ENCODE assay signal across 24 cellular contexts in genomic region chr13:111058796-111059506, GRCh38. TPM values are rescaled to one million over a fixed set of nuclear protein-coding genes. Genes with fewer than 3 reads are reported as not detected.
DNase-seq lines count a peak whose midpoint lies in the region; FAIRE-seq and TF ChIP-seq lines count a peak whose summit lies in the region.
"Had no signal": no experiment of that assay in that cellular context is flagged by ENCODE, and none has a peak within 500 bp of the region (broad histone marks: within the 10 kb centered on the region; RNA-seq: fewer than 3 reads in every experiment).

No MANE protein-coding gene starts in this region.

- 0 out of 2 replicates have a peak overlapping the region, but pooled peaks have one; percentile 61 for H2BK15ac ChIP-seq in H1 (ENCODE audit: low read length)

- H3K4me2 ChIP-seq in PC-9 (no peak overlapping the region), H1 (ENCODE audit: insufficient read depth in 1 of 2, low read depth in 2 of 2, low read length in 2 of 2) (no peak overlapping the region)

- no TSS peak for BruUV-seq in PC-9 (replicated peaks; lab: Mats Ljungman, UMichigan)

- no peaks in the 10 kb centered on the region for H3K23me2 ChIP-seq in H1 (ENCODE audit: low read depth, low read length)

- 90% methylated on average over 5 of the region's 5 CpGs; no CpG with 5 or more reads in 1 of the 2 experiments for WGBS in H1 (ENCODE audit: extremely low coverage in 1 of 2, insufficient coverage in 1 of 2, insufficient read length in 1 of 2, insufficient replicate concordance in 2 of 2, low coverage in 1 of 2, low lambda C conversion rate in 2 of 2, missing lambda C conversion rate in 1 of 2), 2 experiments

- no peak for TF ChIP-seq RAD21 in H1 (IDR thresholded peaks at IDR 0.05 in 1 of 2, conservative IDR thresholded peaks at IDR 0.05 in 1 of 2; ENCODE audit: low read depth in 2 of 2, low read length in 2 of 2)

- no peak overlapping the region for H2BK20ac ChIP-seq in H1 (ENCODE audit: low read length)

- peaks cover 3% of the 10 kb centered on the region; the same call in 1 of the 2 replicates for H3K9me3 ChIP-seq in PC-9 (ENCODE audit: insufficient read depth, low read depth)
- no peaks in the 10 kb centered on the region for H3K9me3 ChIP-seq in H1 (ENCODE audit: insufficient read depth in 2 of 2, low read depth in 1 of 2, low read length in 1 of 2)
- H3K9me3 ChIP-seq: body of pancreas, mucosa of descending colon, psoas muscle had no signal

- H2BK5ac ChIP-seq in H1 (ENCODE audit: low read depth, low read length): no peak overlapping the region

- H3K4me1 ChIP-seq in PC-9 (replicated peaks; ENCODE audit: insufficient read depth) (no peaks in the 10 kb centered on the region), H1 (replicated peaks in 1 of 4; ENCODE audit: control insufficient read depth in 3 of 4, insufficient read depth in 4 of 4, low read length in 3 of 4) (peaks cover 4 to 10% (median 7%) of the 10 kb centered on the region in 4 experiments; a peak in 6 of 7 replicates)
- H3K4me1 ChIP-seq: body of pancreas had no signal

- peak overlapping the region; percentile 24 for H3K18ac ChIP-seq in H1 (ENCODE audit: extremely low read depth, low read length)

- H2BK120ac ChIP-seq in H1 (replicated peaks; ENCODE audit: low read depth, low read length): no peak overlapping the region

- TF ChIP-seq POLR2A in H1 (IDR thresholded peaks at IDR 0.05; ENCODE audit: control extremely low read depth in 1 of 2, low read depth in 2 of 2, low read length in 2 of 2): no peak

- no peak overlapping the region for H3K4ac ChIP-seq in H1 (replicated peaks; ENCODE audit: insufficient read length, low read depth, low read length)

- TF ChIP-seq CTCF in PC-9 (conservative IDR thresholded peaks at IDR 0.05) (no peak), H1 (IDR thresholded peaks at IDR 0.05; ENCODE audit: control extremely low read depth in 1 of 3, insufficient read depth in 1 of 3, low read depth in 1 of 3, low read length in 3 of 3) (no peak)

- intact Hi-C loops in PC-9 (cut with micrococcal nuclease; ENCODE audit: unreplicated experiment): no loop called here

- H2AK5ac ChIP-seq in H1 (ENCODE audit: low read depth, low read length): no peak overlapping the region

- H2AFZ ChIP-seq in PC-9 (no peak overlapping the region), H1 (ENCODE audit: low read length) (no peak overlapping the region)

- no peak overlapping the region for H3K23ac ChIP-seq in H1 (ENCODE audit: insufficient read length)

- H4K8ac ChIP-seq in H1 (ENCODE audit: extremely low read depth, insufficient read depth, low read length): no peak overlapping the region

- no peak overlapping the region for H3K14ac ChIP-seq in H1 (ENCODE audit: insufficient read length)

- no peaks in the 10 kb centered on the region for H3K79me1 ChIP-seq in H1 (ENCODE audit: low read depth, low read length)

- H3K4me3 ChIP-seq in PC-9: no peak overlapping the region
- no peak overlapping the region for H3K4me3 ChIP-seq in H1 (ENCODE audit: extremely low read depth in 1 of 4, insufficient read depth in 2 of 4, low read depth in 3 of 4, low read length in 4 of 4)
- H3K4me3 ChIP-seq: body of pancreas, coronary artery, mucosa of descending colon, psoas muscle had no signal

- H4K91ac ChIP-seq in H1 (replicated peaks; ENCODE audit: insufficient read length, low read length): no peak overlapping the region

- H3K56ac ChIP-seq in H1 (replicated peaks; ENCODE audit: insufficient read length, low read depth, low read length): no peak overlapping the region

- no peak for TF ChIP-seq EP300 in H1 (IDR thresholded peaks at IDR 0.05; ENCODE audit: borderline replicate concordance in 1 of 2, low read depth in 2 of 2, low read length in 2 of 2)

- no peaks in the 10 kb centered on the region for H3K36me3 ChIP-seq in PC-9 (ENCODE audit: low read depth)
- no peaks in the 10 kb centered on the region for H3K36me3 ChIP-seq in H1 (ENCODE audit: control insufficient read depth in 2 of 4, insufficient read depth in 4 of 4, low read length in 3 of 4)

- POLR2A ChIA-PET in PC-9 (lab: Charles Lee; ENCODE audit: unreplicated experiment) (no interaction called here), H1 (lab: Charles Lee; ENCODE audit: partially characterized antibody) (interaction anchor here (0.6 kb wide), 1 partner anchor 153 kb away, joined by 3 read pairs; no protein-coding TSS in a partner anchor)

- DNase-seq in ELR (ENCODE audit: low read depth) (peak; percentile 60), PC-9 (peak; percentile 31 to 61), H1 (ENCODE audit: low read depth in 1 of 2, low spot score in 2 of 2) (no peak), myocyte (ENCODE audit: low read depth) (peak; percentile 81), GM19240 (ENCODE audit: insufficient read length, low spot score) (no peak), NCI-H1930 (lab: John Stamatoyannopoulos, UW) (no peak), NCI-H345 (lab: John Stamatoyannopoulos, UW) (no peak), T-helper 9 cell (no peak)
- DNase-seq: activated CD4-positive, alpha-beta memory T cell treated with anti-CD3 and anti-CD28 coated beads for 36 hours; activated effector memory CD4-positive, alpha-beta T cell treated with Interleukin-2 at 50 U/mL for 16 hours; activated naive CD8-positive, alpha-beta T cell treated with anti-CD3 and anti-CD28 coated beads, Interleukin-2, amount 50 U/mL, for 24 hours; body of pancreas; CD4-positive, alpha-beta memory T cell; DMS153; MM.1S; mucosa of descending colon; NCI-H1436; NCI-H2171; NCI-H526; psoas muscle; stimulated activated CD4-positive, alpha-beta T cell treated with anti-CD3 and anti-CD28 coated beads, Interleukin-2, amount 100 ng/mL, for 48 hours; stimulated activated naive CD8-positive, alpha-beta T cell treated with anti-CD3 and anti-CD28 coated beads, Interleukin-15, Interleukin-2, amounts not matched to agents 100 U/mL and 50 U/mL, for 24 hours had no signal

- no peak overlapping the region for H3K27ac ChIP-seq in PC-9
- H3K27ac ChIP-seq in H1 (ENCODE audit: low read depth, low read length): no peak overlapping the region
- H3K27ac ChIP-seq: body of pancreas, coronary artery, HL-60, psoas muscle had no signal

- H4K5ac ChIP-seq in H1 (ENCODE audit: insufficient read length, low read depth, low read length): no peak overlapping the region

- H3K9me2 ChIP-seq in PC-9 (ENCODE audit: insufficient read depth): no peaks in the 10 kb centered on the region

- CTCF ChIA-PET in PC-9 (lab: Charles Lee): no interaction called here
- CTCF ChIA-PET in H1 (lab: Charles Lee; ENCODE audit: partially characterized antibody): interaction anchor here (0.8 to 4.4 kb wide), 2 partner anchors 9 to 36 kb away, joined by 4 to 26 read pairs; no protein-coding TSS in a partner anchor

- H3K9ac ChIP-seq in H1 (replicated peaks in 1 of 4; ENCODE audit: extremely low read depth in 1 of 4, low read depth in 3 of 4, low read length in 3 of 4): no peak overlapping the region

- H3K79me2 ChIP-seq in PC-9 (ENCODE audit: low read depth) (no peaks in the 10 kb centered on the region), H1 (ENCODE audit: control insufficient read depth in 1 of 2, insufficient read depth in 2 of 2, low read length in 2 of 2) (no peaks in the 10 kb centered on the region)

- H4K20me1 ChIP-seq in PC-9 (ENCODE audit: insufficient read depth) (no peaks in the 10 kb centered on the region), H1 (replicated peaks in 1 of 2; ENCODE audit: control insufficient read depth in 1 of 2, insufficient read depth in 2 of 2, low read length in 2 of 2) (no peaks in the 10 kb centered on the region)

- no peaks in the 10 kb centered on the region for H3F3A ChIP-seq in PC-9 (ENCODE audit: insufficient read depth, low read depth)

- no peak for FAIRE-seq in H1 (lab: Jason Lieb, UNC)

- H2BK12ac ChIP-seq in H1 (ENCODE audit: low read depth, low read length): peak overlapping the region; percentile 77; the same call in 1 of the 2 replicates

- H3K27me3 ChIP-seq in PC-9 (ENCODE audit: insufficient read depth, low read depth): 0 out of 2 replicates have a peak, but pooled peaks cover 3% of the 10 kb centered on the region
- no peaks in the 10 kb centered on the region for H3K27me3 ChIP-seq in H1 (replicated peaks in 1 of 4; ENCODE audit: control insufficient read depth in 3 of 4, extremely low read depth in 1 of 4, insufficient read depth in 3 of 4, low read length in 3 of 4)
- H3K27me3 ChIP-seq: body of pancreas had no signal

TF ChIP-seq in H1, 55 proteins besides CTCF, POLR2A, EP300 and RAD21 (continues in another document):
- TF ChIP-seq SIN3A (conservative IDR thresholded peaks at IDR 0.05 in 1 of 2, IDR thresholded peaks at IDR 0.05 in 1 of 2; ENCODE audit: low read depth in 1 of 2, low read length in 2 of 2): no peak
- no peak for TF ChIP-seq TAF7 (optimal IDR thresholded peaks at IDR 0.05; ENCODE audit: borderline replicate concordance, low read depth, low read length)
- TF ChIP-seq E2F6 (IDR thresholded peaks at IDR 0.05): no peak

RNA-seq across cellular contexts. Expression of gene ARHGEF7, which starts 56.2 kb away (rescaled TPM):
- 37.0 and 38.5 TPM in 2 replicates for total RNA-seq in PC-9 (2021)
- 51.7 and 56.5 TPM in 2 replicates for total RNA-seq in H1 (2021; fragmentation: NEBNext Ultra II Directional; extraction: Animal tissue kit (Norgen Biotek cat#: 25700))
- polyA plus RNA-seq in H1 (2011; rRNA removed): 26.2 and 27.4 TPM in 2 replicates
- 22.9 TPM for polyA plus RNA-seq in H1 (2011; cell fraction: cytosol; rRNA removed)
- polyA plus RNA-seq in H1 (2011; cell fraction: nucleus; rRNA removed): 72.3 TPM
- polyA plus RNA-seq in H1 (2012, experiment 1 of 2): 31.1 to 36.7 TPM (median 35.3 TPM) in 4 replicates
- polyA plus RNA-seq in H1 (2012, experiment 2 of 2): 8.2 TPM
- polyA plus RNA-seq in H1 (2013, experiment 1 of 2): 27.7 TPM
- polyA plus RNA-seq in H1 (2013, experiment 2 of 2): 26.2 TPM
- polyA minus RNA-seq in H1 (2011; rRNA and poly(A)+ RNA removed): 38.5 and 39.6 TPM in 2 replicates
- 28.9 TPM for polyA minus RNA-seq in H1 (2011; cell fraction: cytosol; rRNA and poly(A)+ RNA removed)
- polyA minus RNA-seq in H1 (2011; cell fraction: nucleus; rRNA and poly(A)+ RNA removed): 89.1 TPM
- total RNA-seq in myocyte: 52.8 and 55.0 TPM in 2 replicates
- polyA plus RNA-seq in myocyte (2012): 31.5 TPM

Comparison
In these comparisons a context has a peak if more than half of its experiments do, and no peak if none do; other contexts are left out.
1. DNase-seq: peak in ELR (single experiment), PC-9 (2 of 2) and myocyte (single experiment); none in H1 (0 of 2), GM19240 (single experiment), NCI-H1930 (0 of 2), NCI-H345 (single experiment) and T-helper 9 cell (single experiment).